Comparison of ENCODE assay signal across 8 cellular contexts in the genomic region with DNA sequence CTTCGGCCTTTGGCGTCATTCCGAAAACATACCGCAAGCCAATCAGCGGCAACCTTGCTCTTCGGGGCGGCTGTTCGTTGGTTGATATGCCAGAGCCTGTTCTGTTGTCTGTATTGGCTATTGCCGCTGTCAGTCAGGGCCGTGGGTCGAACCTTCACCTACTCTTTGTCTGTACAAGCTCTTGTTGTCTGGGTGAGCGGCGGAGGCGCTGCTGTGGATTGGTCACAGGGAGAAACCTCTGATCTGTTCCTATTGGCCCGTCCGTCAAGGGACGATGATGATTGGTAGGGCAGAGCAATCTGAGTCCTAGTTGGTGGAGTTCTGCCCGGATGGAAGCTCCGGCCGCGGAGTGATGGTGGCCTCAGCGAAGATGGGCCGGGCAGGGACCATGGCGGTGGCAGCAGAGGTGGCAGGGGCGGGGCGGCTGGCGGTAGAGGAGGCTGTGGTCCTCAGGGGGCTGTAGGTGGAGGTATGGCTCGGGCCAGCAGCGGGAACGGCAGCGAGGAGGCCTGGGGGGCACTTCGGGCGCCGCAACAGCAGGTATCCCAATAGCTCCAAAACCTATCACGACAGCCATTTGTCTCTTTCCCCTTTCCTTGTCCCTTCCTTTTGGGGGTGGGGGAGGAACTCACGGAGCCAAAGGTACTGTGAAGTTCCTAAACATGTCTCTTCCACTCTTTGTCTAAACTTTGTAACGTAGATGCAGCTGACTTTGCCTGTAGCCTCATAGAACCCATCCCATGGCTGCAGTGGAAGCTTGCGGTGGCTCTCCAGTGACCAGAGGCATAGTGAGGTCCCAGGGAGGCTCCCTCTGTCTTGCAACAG. TPM values are rescaled to one million over a fixed set of nuclear protein-coding genes. Genes with fewer than 3 reads are reported as not detected.
A peak's percentile ranks its signal among the peaks of the same experiment; 100 is the strongest.
DNase-seq lines count a peak whose midpoint lies in the region; ATAC-seq and TF ChIP-seq lines count a peak whose summit lies in the region.

A gene (plus strand): TSS at position 307 of the 825 bp plus-strand sequence. CDS start 165 bp downstream, at position 472.

- H3K27me3 ChIP-seq in Panc1 (ENCODE audit: control insufficient read depth, insufficient read depth, low read length): no peaks in the 10 kb centered on the region
- no peaks in the 10 kb centered on the region for H3K27me3 ChIP-seq in mucosa of rectum (ENCODE audit: control insufficient read depth in 2 of 2, insufficient read depth in 2 of 2, low read length in 2 of 2)

- peaks cover 26% of the 10 kb centered on the region for H3K36me3 Mint-ChIP-seq in activated T-cell treated with anti-CD3 and anti-CD28 coated beads, Interleukin-2, amount 50 U/mL, for 4 hours (ENCODE audit: insufficient read depth)

- peaks cover 58% of the 10 kb centered on the region for H3K4me1 Mint-ChIP-seq in activated T-cell treated with anti-CD3 and anti-CD28 coated beads, Interleukin-2, amount 50 U/mL, for 4 hours (ENCODE audit: low read depth)

- POLR2A ChIA-PET in Panc1 (lab: Charles Lee): interaction anchor here (0.5 to 1.2 kb wide), 5 partner anchors 13 to 43 kb away, joined by 3 to 9 read pairs (median 4); no protein-coding TSS in a partner anchor

- TSS peak; percentile 88 for BruUV-seq in Panc1 (replicated peaks; lab: Mats Ljungman, UMichigan)

- H3K27me3 Mint-ChIP-seq in activated T-cell treated with anti-CD3 and anti-CD28 coated beads, Interleukin-2, amount 50 U/mL, for 4 hours (ENCODE audit: low read depth): no peaks in the 10 kb centered on the region

- H3K9me3 ChIP-seq in Panc1 (ENCODE audit: control insufficient read depth, insufficient read depth, low read depth, low read length) (no peaks in the 10 kb centered on the region), mucosa of rectum (ENCODE audit: control insufficient read depth in 2 of 2, low read length in 2 of 2) (no peaks in the 10 kb centered on the region)

- H3K9me3 Mint-ChIP-seq in activated T-cell treated with anti-CD3 and anti-CD28 coated beads, Interleukin-2, amount 50 U/mL, for 4 hours: no peaks in the 10 kb centered on the region

- H3K9ac ChIP-seq in mucosa of rectum (ENCODE audit: low read depth in 1 of 2, low read length in 2 of 2): peak within 1 kb of the TSS; percentile 86 to 95

- CTCF ChIA-PET in Panc1 (lab: Charles Lee): interaction anchor here (0.7 kb wide), 1 partner anchor 67 kb away, joined by 3 read pairs; no protein-coding TSS in a partner anchor

- H3K4me3 ChIP-seq in Panc1 (ENCODE audit: low read depth in 2 of 2, low read length in 2 of 2) (peak within 1 kb of the TSS; percentile 95 to 100), mucosa of rectum (ENCODE audit: low read length in 2 of 2) (peak within 1 kb of the TSS; percentile 82 to 91)

- TF ChIP-seq CTCF in Panc1 (IDR thresholded peaks at IDR 0.05): no peak

- peaks cover 20% of the 10 kb centered on the region for H3K4me1 ChIP-seq in Panc1 (ENCODE audit: control insufficient read depth, insufficient read depth, low read length)
- peaks cover 25 to 26% of the 10 kb centered on the region in 2 donors for H3K4me1 ChIP-seq in mucosa of rectum (ENCODE audit: control insufficient read depth in 2 of 2, insufficient read depth in 2 of 2, low read length in 2 of 2)

- H3K4me3 Mint-ChIP-seq in activated T-cell treated with anti-CD3 and anti-CD28 coated beads, Interleukin-2, amount 50 U/mL, for 4 hours: peak within 1 kb of the TSS; percentile 100

- in situ Hi-C loops in Panc1 (cut with HindIII; ENCODE audit: low pct_unique_long_range_greater_than_20kb, low sequenced_read_pairs): no loop called here

- intact Hi-C loops in Panc1 (cut with micrococcal nuclease; ENCODE audit: unreplicated experiment): no loop called here

- H3K36me3 ChIP-seq in Panc1 (ENCODE audit: control insufficient read depth, insufficient read depth, low read length) (peaks cover 6% of the 10 kb centered on the region; the same call in 1 of the 2 replicates), mucosa of rectum (ENCODE audit: control insufficient read depth in 2 of 2, insufficient read depth in 2 of 2, low read length in 2 of 2) (peaks cover 8 to 20% of the 10 kb centered on the region in 2 donors)

- DNase-seq in DMS153 (lab: John Stamatoyannopoulos, UW) (peak; percentile 100), KG1 (lab: John Stamatoyannopoulos, UW) (peak; percentile 96), Panc1 (ENCODE audit: low read depth, low spot score) (peak; percentile 100), erythroblast (lab: John Stamatoyannopoulos, UW) (peak; percentile 99 to 100)
- peak; percentile 97 for DNase-seq in activated T-cell treated with anti-CD3 and anti-CD28 coated beads, Interleukin-2, amount 50 U/mL, for 4 hours
- DNase-seq in stimulated activated CD8-positive, alpha-beta memory T cell treated with anti-CD3 and anti-CD28 coated beads, Interleukin-4, amount 100 ng/mL, for 48 hours: peak; percentile 98

- peak; percentile 88 for TF ChIP-seq POLR2A in erythroblast (IDR thresholded peaks at IDR 0.05; ENCODE audit: low read length)

- H3K27ac ChIP-seq in Panc1 (ENCODE audit: low read length) (peak within 1 kb of the TSS; percentile 99), mucosa of rectum (ENCODE audit: low read depth in 2 of 2, low read length in 2 of 2) (peak within 1 kb of the TSS; percentile 94 to 100)

- ATAC-seq in GM21723 (IDR thresholded peaks at IDR 0.05; ENCODE audit: unreplicated experiment) (peak; percentile 85), Panc1 (peak; percentile 90)
- peak; percentile 84 to 85 for ATAC-seq in activated T-cell treated with anti-CD3 and anti-CD28 coated beads, Interleukin-2, amount 50 U/mL, for 4 hours

RNA-seq across cellular contexts. Expression of the gene that starts here (rescaled TPM):
- 67.6 TPM for total RNA-seq in Panc1 (2021; ENCODE audit: unreplicated experiment)
- 149 TPM for polyA plus RNA-seq in Panc1 (2012; ENCODE audit: insufficient read length)
- 10 to 100 TPM; 19.3 to 21.5 (median 19.4) TPM for total RNA-seq in activated T-cell treated with anti-CD3 and anti-CD28 coated beads, Interleukin-2, amount 50 U/mL, for 4 hours

Comparison
In these comparisons a context has a peak if more than half of its experiments do, and no peak if none do; other contexts are left out.
1. Peak in every context shown above with its lines: DNase-seq, ATAC-seq, H3K4me3 ChIP-seq and H3K27ac ChIP-seq.